9 cellular contexts compared by ENCODE assay signal in the genomic region with DNA sequence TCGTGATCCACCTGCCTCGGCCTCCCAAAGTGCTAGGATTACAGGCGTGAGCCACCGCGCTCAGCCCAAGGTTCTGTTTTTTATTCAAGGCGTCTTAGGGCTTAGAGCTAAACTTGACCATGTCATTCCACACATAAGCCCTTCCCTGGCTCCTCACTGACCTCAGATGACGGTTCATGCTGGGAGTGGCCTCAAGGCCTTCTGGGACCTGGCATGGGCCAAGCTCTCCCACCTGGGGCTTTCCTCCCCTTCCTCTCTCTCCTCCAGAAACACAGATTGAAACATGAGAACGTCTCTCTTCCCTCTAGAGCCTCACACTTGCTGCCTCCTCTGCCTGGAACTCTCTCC.
DNase-seq lines count a peak whose midpoint lies in the region; ATAC-seq and TF ChIP-seq lines count a peak whose summit lies in the region.
"Had no signal": no experiment of that assay in that cellular context is flagged by ENCODE, and none has a peak within 500 bp of the region (broad histone marks: within the 10 kb centered on the region; RNA-seq: fewer than 3 reads in every experiment).

No MANE protein-coding gene starts in this region.

- peaks cover 11% of the 10 kb centered on the region for H3K9me3 ChIP-seq in AG04450 (ENCODE audit: control insufficient read depth, insufficient read depth, low read length)
- H3K9me3 ChIP-seq in PC-3 (ENCODE audit: low read length): no peaks in the 10 kb centered on the region

- peak overlapping the region; percentile 18 to 38 (median 22) for H3K4me3 Mint-ChIP-seq in nephron

- H3K36me3 ChIP-seq in PC-3 (ENCODE audit: low read depth, low read length): no peaks in the 10 kb centered on the region

- H3K27me3 ChIP-seq in AG04450 (ENCODE audit: control insufficient read depth, insufficient read depth, low read length): no peaks in the 10 kb centered on the region
- no peaks in the 10 kb centered on the region for H3K27me3 ChIP-seq in PC-3 (ENCODE audit: low read length)

- H3K27ac ChIP-seq in AG04450 (ENCODE audit: low read depth, low read length) (peak overlapping the region; percentile 86), PC-3 (ENCODE audit: low read length) (peak overlapping the region; percentile 94)

- POLR2A ChIA-PET in AG04450 (lab: Yijun Ruan, JAX) (interaction anchor here (0.6 to 3.1 kb wide), 8 partner anchors 13 to 450 kb away, joined by 3 to 20 read pairs (median 4); a partner anchor contains a TSS), PC-3 (lab: Charles Lee; ENCODE audit: unreplicated experiment) (interaction anchor here (0.6 to 0.7 kb wide), 2 partner anchors 57 to 275 kb away, joined by 3 to 4 read pairs; no protein-coding TSS in a partner anchor)

- H3F3A ChIP-seq in PC-3 (ENCODE audit: low read length, unreplicated experiment): no peaks in the 10 kb centered on the region

- peak overlapping the region in 2 of 3 experiments; percentile 91 to 99 for H3K27ac Mint-ChIP-seq in nephron

- H3K9ac ChIP-seq in PC-3 (ENCODE audit: low read length): peak overlapping the region; percentile 78

- no peak for TF ChIP-seq CTCF in AG04450 (IDR thresholded peaks at IDR 0.05; ENCODE audit: low read depth, low read length)
- no peak for TF ChIP-seq CTCF in PC-3 (conservative IDR thresholded peaks at IDR 0.05; ENCODE audit: low read depth, low read length)
- TF ChIP-seq CTCF in epithelial cell of esophagus (IDR thresholded peaks at IDR 0.05; ENCODE audit: insufficient read depth, low read depth, low read length, missing control alignments): no peak
- TF ChIP-seq CTCF in nephron (IDR thresholded peaks at IDR 0.05; ENCODE audit: unreplicated experiment in 3 of 3): no peak

- H3K4me3 ChIP-seq in AG04450 (ENCODE audit: low read depth, low read length): no peak overlapping the region
- peak overlapping the region; percentile 42; the same call in 1 of the 2 replicates for H3K4me3 ChIP-seq in PC-3 (ENCODE audit: low read length)
- peak overlapping the region; percentile 56 for H3K4me3 ChIP-seq in epithelial cell of esophagus (ENCODE audit: low read length)

- ATAC-seq in PC-3 (peak; percentile 49), HG03025 (IDR thresholded peaks at IDR 0.05; ENCODE audit: low FRiP score, unreplicated experiment) (no peak), GM21528 (IDR thresholded peaks at IDR 0.05; ENCODE audit: low FRiP score, unreplicated experiment) (no peak)

- CTCF ChIA-PET in AG04450 (lab: Charles Lee): interaction anchor here (0.6 kb wide), 1 partner anchor 160 kb away, joined by 3 read pairs; no protein-coding TSS in a partner anchor
- CTCF ChIA-PET in PC-3 (lab: Charles Lee): no interaction called here

- H2AFZ ChIP-seq in PC-3 (ENCODE audit: low read length): peak overlapping the region; percentile 61

- peak overlapping the region; percentile 83 for H3K4me2 ChIP-seq in PC-3 (ENCODE audit: low read length)

- no peaks in the 10 kb centered on the region for H4K20me1 ChIP-seq in PC-3 (ENCODE audit: low read length)

- DNase-seq in AG04450 (ENCODE audit: low read depth, low spot score): no peak
- DNase-seq in PC-3: peak; percentile 70
- DNase-seq in epithelial cell of esophagus (ENCODE audit: low read depth): no peak
- DNase-seq in AG08395 (ENCODE audit: low spot score): no peak
- no peak for DNase-seq in GF-D8 (lab: John Stamatoyannopoulos, UW)
- DNase-seq: NCI-H1694 treated with DMSO at 0.1 percent for 48 hours had no signal

- H3K79me2 ChIP-seq in PC-3 (ENCODE audit: low read length): no peaks in the 10 kb centered on the region

- BruUV-seq in PC-3 (replicated peaks; lab: Mats Ljungman, UMichigan): no TSS peak

- intact Hi-C loops in PC-3 (cut with micrococcal nuclease): loop anchor here (10.0 kb wide), 1 partner anchor 159 kb away; a partner anchor contains a TSS

- peaks cover 4% of the 10 kb centered on the region for H3K27me3 Mint-ChIP-seq in nephron (ENCODE audit: low read depth)

- H3K36me3 Mint-ChIP-seq in nephron (ENCODE audit: low read depth): no peaks in the 10 kb centered on the region

- H3K4me1 ChIP-seq in PC-3 (ENCODE audit: insufficient read depth, low read length): peaks cover 18% of the 10 kb centered on the region

- H3K4me1 Mint-ChIP-seq in nephron: peaks cover 60% of the 10 kb centered on the region

- H3K9me3 Mint-ChIP-seq in nephron: no peaks in the 10 kb centered on the region

- H3K9me2 ChIP-seq in PC-3 (replicated peaks; ENCODE audit: low read length): no peaks in the 10 kb centered on the region
